In genomic region chr17:65463242-65463641, GRCh38 we compare ENCODE assay signal across 16 cellular contexts.
DNase-seq lines count a peak whose midpoint lies in the region; ATAC-seq and TF ChIP-seq lines count a peak whose summit lies in the region.
"Had no signal": no experiment of that assay in that cellular context is flagged by ENCODE, and none has a peak within 500 bp of the region (broad histone marks: within the 10 kb centered on the region; RNA-seq: fewer than 3 reads in every experiment).

No MANE protein-coding gene starts in this region.

- WGBS in mammary epithelial cell (ENCODE audit: low coverage, missing lambda C conversion rate): 16% methylated on average over 9 of the region's 9 CpGs

- no peaks in the 10 kb centered on the region for H3K27me3 ChIP-seq in mammary epithelial cell (ENCODE audit: insufficient read depth, low read length)

- in situ Hi-C loops in mammary epithelial cell (cut with MboI; ENCODE audit: low sequenced_read_pairs in 2 of 2): no loop called here

- H3K9me3 ChIP-seq in mammary epithelial cell (replicated peaks; ENCODE audit: insufficient read depth, low read length): peaks cover 7% of the 10 kb centered on the region
- H3K9me3 ChIP-seq: A549, Caco-2 had no signal

- no peaks in the 10 kb centered on the region for H4K20me1 ChIP-seq in mammary epithelial cell (ENCODE audit: insufficient read depth, low read length)

- no peaks in the 10 kb centered on the region for H3K79me2 ChIP-seq in mammary epithelial cell (ENCODE audit: insufficient read depth, low read length)

- peak; percentile 35 for DNase-seq in AG10803 (ENCODE audit: low read depth)
- peak; percentile 67 for DNase-seq in mammary epithelial cell
- DNase-seq in left cardiac atrium: peak; percentile 87
- peak; percentile 93 for DNase-seq in posterior vena cava (ENCODE audit: low spot score)
- DNase-seq in stimulated activated naive CD4-positive, alpha-beta T cell treated with Interleukin-2 at 50 U/mL for 16 hours (lab: John Stamatoyannopoulos, UW): no peak
- no peak for DNase-seq in OCI-M1 (lab: John Stamatoyannopoulos, UW)
- DNase-seq: activated CD8-positive, alpha-beta T cell treated with anti-CD3 and anti-CD28 coated beads, Interleukin-2, amount 10 ng/mL, durations not matched to agents 7 days and 5 days; activated effector memory CD4-positive, alpha-beta T cell treated with Interleukin-2 at 50 U/mL for 16 hours; Caco-2; NCI-H146; NCI-H510A treated with DMSO at 0.1 percent for 48 hours; SHP77 had no signal

- H3K4me2 ChIP-seq in mammary epithelial cell (ENCODE audit: insufficient read depth, low read depth, low read length): no peak overlapping the region
- H3K4me2 ChIP-seq: A549 had no signal

- no peak overlapping the region for H2AFZ ChIP-seq in mammary epithelial cell (ENCODE audit: low read depth, low read length)

- no peaks in the 10 kb centered on the region for H3K4me1 ChIP-seq in mammary epithelial cell (ENCODE audit: insufficient read depth, low read length)
- H3K4me1 ChIP-seq: A549 had no signal

- H3K4me3 ChIP-seq in AG10803 (ENCODE audit: low read length) (no peak overlapping the region), mammary epithelial cell (replicated peaks in 1 of 3; ENCODE audit: insufficient read depth in 1 of 3, low read depth in 2 of 3, low read length in 3 of 3) (no peak overlapping the region)
- H3K4me3 ChIP-seq: A549, skin epidermis had no signal

- no peak for TF ChIP-seq CTCF in AG10803 (conservative IDR thresholded peaks at IDR 0.05; ENCODE audit: low read length)
- no peak for TF ChIP-seq CTCF in mammary epithelial cell (conservative IDR thresholded peaks at IDR 0.05 in 1 of 2, IDR thresholded peaks at IDR 0.05 in 1 of 2; ENCODE audit: extremely low read depth in 1 of 2, insufficient read depth in 1 of 2, low read depth in 1 of 2, low read length in 2 of 2)

- BruUV-seq in mammary epithelial cell (replicated peaks; lab: Mats Ljungman, UMichigan): no TSS peak

- dilution Hi-C loops in mammary epithelial cell (cut with HindIII; ENCODE audit: low sequenced_read_pairs): no loop called here

- intact Hi-C loops in mammary epithelial cell (cut with micrococcal nuclease) (no loop called here), left cardiac atrium (cut with DNase I) (loop anchor here (2.0 to 10.0 kb wide), 2 partner anchors 92 to 96 kb away; no protein-coding TSS in a partner anchor), posterior vena cava (cut with DNase I) (no loop called here)

- H3K27ac ChIP-seq in mammary epithelial cell (ENCODE audit: insufficient read depth, low read depth, low read length): no peak overlapping the region
- H3K27ac ChIP-seq: A549 had no signal

- H3K9ac ChIP-seq in mammary epithelial cell (ENCODE audit: insufficient read depth, low read length): no peak overlapping the region

- ATAC-seq in left cardiac atrium: peak; percentile 98 to 99
- no peak for ATAC-seq in GM18909 (IDR thresholded peaks at IDR 0.05; ENCODE audit: poor library complexity, unreplicated experiment)
- no peak for ATAC-seq in HG02763 (IDR thresholded peaks at IDR 0.05; ENCODE audit: unreplicated experiment)
- ATAC-seq: A549; activated CD8-positive, alpha-beta T cell treated with anti-CD3 and anti-CD28 coated beads, Interleukin-2, amount 10 ng/mL, durations not matched to agents 7 days and 5 days had no signal

- CTCF ChIA-PET in mammary epithelial cell (lab: Charles Lee; ENCODE audit: low non-redundant PET): no interaction called here

- H3K36me3 ChIP-seq in mammary epithelial cell (ENCODE audit: insufficient read depth, low read length): no peaks in the 10 kb centered on the region

Comparison
In these comparisons a context has a peak if more than half of its experiments do, and no peak if none do; other contexts are left out.
1. DNase-seq: peak in AG10803 (single experiment), mammary epithelial cell (single experiment), left cardiac atrium (single experiment) and posterior vena cava (single experiment); none in stimulated activated naive CD4-positive, alpha-beta T cell treated with Interleukin-2 at 50 U/mL for 16 hours (single experiment) and OCI-M1 (single experiment).
2. ATAC-seq: peak in left cardiac atrium (2 of 2); none in GM18909 (single experiment) and HG02763 (single experiment).
3. intact Hi-C loops: an anchor here in left cardiac atrium (2.0 to 10.0 kb wide); none called in mammary epithelial cell and posterior vena cava.